In genomic region chr19:39917561-39918182, GRCh38 we compare ENCODE assay signal across 17 cellular contexts. TPM values are rescaled to one million over a fixed set of nuclear protein-coding genes. Genes with fewer than 3 reads are reported as not detected.
DNase-seq lines count a peak whose midpoint lies in the region; ATAC-seq and TF ChIP-seq lines count a peak whose summit lies in the region.
"Had no signal": no experiment of that assay in that cellular context is flagged by ENCODE, and none has a peak within 500 bp of the region (broad histone marks: within the 10 kb centered on the region; RNA-seq: fewer than 3 reads in every experiment).

No MANE protein-coding gene starts in this region.

- peaks cover 0 to 17% (median 5%) of the 10 kb centered on the region in 4 donors for H3K4me1 Mint-ChIP-seq in CD4-positive, CD25-positive, alpha-beta regulatory T cell
- no peaks in the 10 kb centered on the region for H3K4me1 Mint-ChIP-seq in endodermal cell
- H3K4me1 Mint-ChIP-seq in T-cell = peaks cover 17 to 34% (median 18%) of the 10 kb centered on the region in 3 donors

- peaks cover 6% of the 10 kb centered on the region for H3K36me3 Mint-ChIP-seq in CD4-positive, CD25-positive, alpha-beta regulatory T cell
- H3K36me3 Mint-ChIP-seq in endodermal cell (ENCODE audit: low read depth) (no peaks in the 10 kb centered on the region), T-cell (peaks cover 19% of the 10 kb centered on the region)

- H3K4me1 ChIP-seq in CD4-positive, CD25-positive, alpha-beta regulatory T cell (ENCODE audit: control insufficient read depth, insufficient read depth, low read length, poor library complexity, severe bottlenecking) = no peaks in the 10 kb centered on the region
- no peaks in the 10 kb centered on the region for H3K4me1 ChIP-seq in endodermal cell (ENCODE audit: control insufficient read depth, insufficient read depth, low read length)
- no peaks in the 10 kb centered on the region for H3K4me1 ChIP-seq in osteoblast (ENCODE audit: insufficient read depth, low read length)

- no peaks in the 10 kb centered on the region for H3K36me3 ChIP-seq in CD4-positive, CD25-positive, alpha-beta regulatory T cell (ENCODE audit: control insufficient read depth, insufficient read depth, low read length)
- H3K36me3 ChIP-seq in endodermal cell (ENCODE audit: control insufficient read depth, insufficient read depth, low read length) (no peaks in the 10 kb centered on the region), osteoblast (ENCODE audit: insufficient read depth, low read length) (no peaks in the 10 kb centered on the region)

- H3K27me3 ChIP-seq in CD4-positive, CD25-positive, alpha-beta regulatory T cell (ENCODE audit: control insufficient read depth, insufficient read depth, low read length) = no peaks in the 10 kb centered on the region
- H3K27me3 ChIP-seq in endodermal cell (ENCODE audit: control insufficient read depth, insufficient read depth, low read length, poor library complexity, severe bottlenecking) (no peaks in the 10 kb centered on the region), osteoblast (ENCODE audit: insufficient read depth, low read length) (no peaks in the 10 kb centered on the region)

- peak overlapping the region; percentile 68 to 84 (median 78) for H3K27ac Mint-ChIP-seq in CD4-positive, CD25-positive, alpha-beta regulatory T cell
- H3K27ac Mint-ChIP-seq in endodermal cell (no peak overlapping the region), T-cell (no peak overlapping the region)
- H3K27ac Mint-ChIP-seq: HFFc6 had no signal

- in situ Hi-C loops in G401 (cut with HindIII; ENCODE audit: low sequenced_read_pairs) = no loop called here

- H3K4me3 ChIP-seq in CD4-positive, CD25-positive, alpha-beta regulatory T cell (ENCODE audit: low read depth, low read length) = no peak overlapping the region
- H3K4me3 ChIP-seq in endodermal cell (ENCODE audit: low read length) = no peak overlapping the region
- H3K4me3 ChIP-seq in osteoblast (ENCODE audit: insufficient read depth, low read length) = no peak overlapping the region

- H3K9ac ChIP-seq in endodermal cell (ENCODE audit: extremely low read depth, low read length, poor library complexity, severe bottlenecking) = no peak overlapping the region
- H3K9ac ChIP-seq: KMS-11 had no signal

- H3K79me2 ChIP-seq in osteoblast (ENCODE audit: insufficient read depth, low read length) = no peaks in the 10 kb centered on the region

- POLR2A ChIA-PET in T-cell (lab: Charles Lee) = no interaction called here

- CTCF ChIA-PET in T-cell (lab: Charles Lee) = no interaction called here

- H3K4me2 ChIP-seq in osteoblast (ENCODE audit: insufficient read depth, low read length) = no peak overlapping the region
- H3K4me2 ChIP-seq: KMS-11 had no signal

- no peaks in the 10 kb centered on the region for H3K9me3 Mint-ChIP-seq in CD4-positive, CD25-positive, alpha-beta regulatory T cell
- H3K9me3 Mint-ChIP-seq in endodermal cell (no peaks in the 10 kb centered on the region), T-cell (no peaks in the 10 kb centered on the region)

- H4K20me1 ChIP-seq in osteoblast (ENCODE audit: insufficient read depth, low read length) = no peaks in the 10 kb centered on the region

- no peak for DNase-seq in CD4-positive, CD25-positive, alpha-beta regulatory T cell
- DNase-seq in HuH-7.5 (ENCODE audit: low spot score) (peak; percentile 2), endodermal cell (peak; percentile 36), osteoblast (ENCODE audit: insufficient read length, low spot score, missing footprints) (peak; percentile 65), NCI-H510A treated with DMSO at 0.1 percent for 48 hours (lab: John Stamatoyannopoulos, UW) (no peak), cerebellum (ENCODE audit: low spot score) (no peak), T-cell (no peak), G401 (ENCODE audit: low spot score) (no peak)
- DNase-seq: DMS 273 treated with DMSO at 0.1 percent for 48 hours, GF-D8, HFFc6, NCI-H1048, NCI-H1436 treated with DMSO at 0.1 percent for 48 hours, NCI-H2081 treated with DMSO at 0.1 percent for 48 hours, NCI-H524 had no signal

- no peak overlapping the region for H3K4me3 Mint-ChIP-seq in CD4-positive, CD25-positive, alpha-beta regulatory T cell
- no peak overlapping the region for H3K4me3 Mint-ChIP-seq in endodermal cell
- no peak overlapping the region for H3K4me3 Mint-ChIP-seq in T-cell
- H3K4me3 Mint-ChIP-seq: HFFc6 had no signal

- ATAC-seq in CD4-positive, CD25-positive, alpha-beta regulatory T cell (ENCODE audit: low read depth in 2 of 2) = no peak
- ATAC-seq in T-cell (replicated peaks in 1 of 4) = no peak

- H3K27ac ChIP-seq in CD4-positive, CD25-positive, alpha-beta regulatory T cell (ENCODE audit: insufficient read depth, low read length, poor library complexity, severe bottlenecking) = no peak overlapping the region
- H3K27ac ChIP-seq in endodermal cell (ENCODE audit: low read depth, low read length) (no peak overlapping the region), osteoblast (ENCODE audit: low read depth, low read length) (no peak overlapping the region)
- H3K27ac ChIP-seq: C4-2B, KMS-11 had no signal

- no peaks in the 10 kb centered on the region for H3K9me3 ChIP-seq in CD4-positive, CD25-positive, alpha-beta regulatory T cell (ENCODE audit: control insufficient read depth in 2 of 2, low read length in 2 of 2)
- H3K9me3 ChIP-seq in endodermal cell (ENCODE audit: control insufficient read depth, low read length) = no peaks in the 10 kb centered on the region
- H3K9me3 ChIP-seq in osteoblast (ENCODE audit: low read depth, low read length) = no peaks in the 10 kb centered on the region

- no peaks in the 10 kb centered on the region for H3K27me3 Mint-ChIP-seq in CD4-positive, CD25-positive, alpha-beta regulatory T cell
- H3K27me3 Mint-ChIP-seq in endodermal cell (ENCODE audit: insufficient read depth) = peaks cover 5% of the 10 kb centered on the region
- no peaks in the 10 kb centered on the region for H3K27me3 Mint-ChIP-seq in T-cell

- 89 to 90% methylated on average over 5 to 9 of the region's 9 CpGs for WGBS in endodermal cell (ENCODE audit: insufficient coverage in 1 of 2, insufficient read length in 1 of 2), 2 experiments

- H2AFZ ChIP-seq in osteoblast (ENCODE audit: low read length) = no peak overlapping the region

- TF ChIP-seq CTCF in endodermal cell (conservative IDR thresholded peaks at IDR 0.05) = no peak
- TF ChIP-seq CTCF in osteoblast (IDR thresholded peaks at IDR 0.05; ENCODE audit: extremely low read depth, low read depth, low read length) = no peak

RNA-seq across cellular contexts. Expression of gene FCGBP, which starts 16.8 kb away (rescaled TPM):
- 8.4 TPM for total RNA-seq in CD4-positive, CD25-positive, alpha-beta regulatory T cell
- polyA plus RNA-seq in CD4-positive, CD25-positive, alpha-beta regulatory T cell = under 1 TPM; 0.06 to 0.27 (median 0.21) TPM
- under 1 TPM; 0.29 to 0.62 TPM for total RNA-seq in endodermal cell
- 0.14 TPM for polyA plus RNA-seq in endodermal cell (2013, experiment 1 of 2)
- polyA plus RNA-seq in endodermal cell (2013, experiment 2 of 2) = 0.33 TPM
- total RNA-seq in osteoblast = under 0.01 TPM in 2 replicates
- 5.8 TPM for total RNA-seq in cerebellum
- 10 to 100 TPM; 12.6 to 88.0 (median 43.3) TPM for total RNA-seq in T-cell
- 0.55 and 0.61 TPM in 2 replicates for total RNA-seq in G401 (2014; rRNA removed; shearing (Covaris generic))

RNA-seq across cellular contexts. Expression of gene PSMC4, which starts 53.3 kb away (rescaled TPM):
- 105 TPM for total RNA-seq in CD4-positive, CD25-positive, alpha-beta regulatory T cell
- 100 to 1,000 TPM in 2 of 4 donors, 10 to 100 TPM in 2; 89.9 to 122 (median 101) TPM for polyA plus RNA-seq in CD4-positive, CD25-positive, alpha-beta regulatory T cell
- total RNA-seq in endodermal cell (10 to 100 TPM; 88.9 to 96.9 TPM), osteoblast (89.9 and 99.5 TPM in 2 replicates), cerebellum (52.6 TPM), T-cell (10 to 100 TPM; 58.5 to 80.0 (median 59.6) TPM)
- polyA plus RNA-seq in endodermal cell (2013, experiment 1 of 2) = 90.4 TPM
- polyA plus RNA-seq in endodermal cell (2013, experiment 2 of 2) = 90.5 TPM
- 273 and 325 TPM in 2 replicates for total RNA-seq in G401 (2014; rRNA removed; shearing (Covaris generic))

Comparison
In these comparisons a context has a peak if more than half of its experiments do, and no peak if none do; other contexts are left out.
1. DNase-seq: peak in HuH-7.5 (single experiment), endodermal cell (single experiment) and osteoblast (single experiment); none in CD4-positive, CD25-positive, alpha-beta regulatory T cell (0 of 3), NCI-H510A treated with DMSO at 0.1 percent for 48 hours (single experiment), cerebellum (single experiment), T-cell (0 of 34) and G401 (single experiment).
2. H3K27ac Mint-ChIP-seq: peak in CD4-positive, CD25-positive, alpha-beta regulatory T cell (3 of 3); none in endodermal cell (single experiment) and T-cell (0 of 2).